9 cellular contexts compared by ENCODE assay signal in the genomic region with DNA sequence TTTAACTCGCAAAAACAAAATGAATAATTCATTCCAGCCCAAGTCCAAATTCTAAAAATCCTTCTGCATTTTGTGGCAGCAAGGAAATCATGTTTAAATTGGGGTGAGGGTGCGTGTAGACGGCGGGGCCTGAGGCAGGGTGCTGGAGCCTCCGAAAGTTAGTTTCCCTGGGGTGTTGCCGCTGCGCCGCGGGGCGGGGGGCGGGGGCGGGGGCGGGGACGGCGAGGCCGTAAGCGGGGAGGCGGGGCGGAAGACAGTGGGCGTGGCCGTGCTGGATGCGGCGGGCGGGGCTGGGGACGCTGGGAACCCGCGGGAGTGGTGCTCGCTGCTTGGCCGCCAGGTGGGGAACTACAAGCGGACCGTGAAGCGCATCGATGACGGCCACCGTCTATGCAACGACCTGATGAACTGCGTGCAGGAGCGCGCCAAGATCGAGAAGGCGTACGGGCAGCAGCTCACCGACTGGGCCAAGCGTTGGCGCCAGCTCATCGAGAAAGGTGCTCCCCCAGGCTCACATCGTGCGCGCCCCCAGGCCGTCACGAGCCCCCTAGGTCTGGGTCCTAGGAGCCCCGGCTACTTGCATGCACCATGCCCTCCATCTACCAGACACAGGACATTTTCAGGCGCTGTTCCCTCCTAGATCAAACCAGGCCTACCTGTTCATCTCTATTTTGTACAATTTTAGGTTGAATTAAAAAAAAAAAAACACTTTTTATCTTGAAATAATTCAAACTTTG. TPM values are rescaled to one million over a fixed set of nuclear protein-coding genes. Genes with fewer than 3 reads are reported as not detected.
DNase-seq lines count a peak whose midpoint lies in the region; ATAC-seq and TF ChIP-seq lines count a peak whose summit lies in the region.
"Had no signal": no experiment of that assay in that cellular context is flagged by ENCODE, and none has a peak within 500 bp of the region (broad histone marks: within the 10 kb centered on the region; RNA-seq: fewer than 3 reads in every experiment).

No MANE protein-coding gene starts in this region.

- peak in 13 of 14 donors; percentile 40 to 91 (median 78) for DNase-seq in C1 segment of cervical spinal cord (lab: John Stamatoyannopoulos, UW)
- peak; percentile 88 to 93 for DNase-seq in HL-60 (ENCODE audit: low read depth in 1 of 2, low spot score in 1 of 2)
- peak; percentile 90 for DNase-seq in NCI-H774 (lab: John Stamatoyannopoulos, UW)
- DNase-seq in activated CD4-positive, alpha-beta T cell treated with anti-CD3 and anti-CD28 coated beads, Interleukin-2, amount 50 U/mL, for 4 hours = peak; percentile 96 to 97
- peak; percentile 86 to 97 (median 90) for DNase-seq in dorsolateral prefrontal cortex
- peak; percentile 91 to 99 for DNase-seq in lower leg skin (ENCODE audit: low spot score in 2 of 2)
- DNase-seq in stimulated activated CD4-positive, alpha-beta T cell treated with anti-CD3 and anti-CD28 coated beads, Interleukin-4, amount 100 ng/mL, for 24 hours = peak; percentile 96

- TF ChIP-seq CTCF in HL-60 (IDR thresholded peaks at IDR 0.05; ENCODE audit: insufficient read depth, low read length) = peak; percentile 55
- TF ChIP-seq CTCF in dorsolateral prefrontal cortex (IDR thresholded peaks at IDR 0.05 in 54 of 56, conservative IDR thresholded peaks at IDR 0.05 in 2 of 56; ENCODE audit: low read depth in 1 of 56, partially characterized antibody in 56 of 56) = peak in 54 of 56 donors; percentile 53 to 84 (median 72)
- TF ChIP-seq CTCF in lower leg skin (IDR thresholded peaks at IDR 0.05) = no peak

- peak; percentile 97 for ATAC-seq in GM19463 (IDR thresholded peaks at IDR 0.05; ENCODE audit: unreplicated experiment)

- WGBS in lower leg skin, 2 donors = 7 to 8% methylated on average over 28 to 44 of the region's 53 CpGs

- intact Hi-C loops in dorsolateral prefrontal cortex (cut with DNase I) = loop anchor here (5.0 kb wide), 4 partner anchors 75 to 360 kb away; a partner anchor contains a TSS
- intact Hi-C loops in lower leg skin (cut with DNase I; ENCODE audit: low total_unique reads) = no loop called here

- H3K27ac ChIP-seq in HL-60 (replicated peaks) (no peak overlapping the region), dorsolateral prefrontal cortex (peak overlapping the region in 38 of 59 donors; percentile 1 to 71 (median 42))

- H3K27me3 ChIP-seq in HL-60 (ENCODE audit: insufficient read depth, poor library complexity, severe bottlenecking) = no peaks in the 10 kb centered on the region
- H3K27me3 ChIP-seq in dorsolateral prefrontal cortex = no peaks in the 10 kb centered on the region

- H3K4me3 ChIP-seq in HL-60 (replicated peaks; ENCODE audit: insufficient read depth, low read length) (peak overlapping the region; percentile 15), dorsolateral prefrontal cortex (peak overlapping the region in 58 of 59 donors; percentile 8 to 62 (median 46)), lower leg skin (ENCODE audit: low read depth, poor library complexity, severe bottlenecking) (no peak overlapping the region)

- TF ChIP-seq POLR2A in lower leg skin (IDR thresholded peaks at IDR 0.05) = no peak

RNA-seq across cellular contexts. Expression of a gene that starts 29.0 kb away (rescaled TPM):
- total RNA-seq in dorsolateral prefrontal cortex (1 to 10 TPM in 63 of 120 experiments, under 1 TPM in 54, not detected in 3; 0.28 to 3.0 (median 1.1) TPM), lower leg skin (10 to 100 TPM in 3 of 4 donors, 1 to 10 TPM in 1; 9.1 to 47.9 (median 28.7) TPM)
- total RNA-seq: T-helper 1 cell treated with Interleukin-12 subunit alpha and Interleukin-12 subunit beta and Interleukin-4 antibody, amounts not matched to agents 30 ng/mL and 1 ng/mL, for 36 hours had no signal

Comparison
In these comparisons a context has a peak if more than half of its experiments do, and no peak if none do; other contexts are left out.
1. CTCF ChIP-seq: peak in HL-60 (single experiment) and dorsolateral prefrontal cortex (54 of 56); none in lower leg skin (0 of 3).
2. Peak in every context shown above with its lines, with median percentiles within 50 percentile points of each other: DNase-seq.